Comparison of ENCODE assay signal across 8 cellular contexts in the genomic region with DNA sequence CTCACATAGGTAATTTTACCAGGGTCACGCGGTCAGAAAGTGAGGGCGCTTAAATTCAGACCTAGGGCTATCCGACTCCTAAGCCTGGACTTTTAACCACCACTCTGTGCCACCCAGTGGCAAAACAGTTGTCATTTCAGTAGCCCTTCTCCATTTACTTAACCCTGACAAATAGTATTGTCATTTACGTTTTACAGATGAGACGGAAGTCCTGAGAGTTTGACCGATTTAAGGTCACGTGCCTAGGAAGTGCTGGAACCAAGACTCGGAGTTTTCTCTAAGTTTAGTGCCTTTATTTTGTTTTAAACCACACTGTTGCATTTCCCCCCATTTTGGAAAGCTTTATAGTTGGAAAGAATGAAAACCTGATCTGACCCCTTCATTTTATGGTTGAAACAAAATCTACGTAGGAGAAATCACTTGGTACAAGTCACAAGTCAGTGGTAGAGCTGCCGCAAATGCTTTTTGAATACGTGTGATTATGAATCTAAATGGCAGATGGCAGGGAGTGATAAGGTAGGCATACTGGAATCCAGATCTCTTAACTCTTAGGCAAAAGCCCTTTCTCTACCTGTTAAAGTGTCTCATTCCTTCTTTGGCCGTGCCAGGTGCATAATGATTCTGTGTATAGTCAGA. TPM values are rescaled to one million over a fixed set of nuclear protein-coding genes. Genes with fewer than 3 reads are reported as not detected.
DNase-seq lines count a peak whose midpoint lies in the region; ATAC-seq, FAIRE-seq and TF ChIP-seq lines count a peak whose summit lies in the region.

No MANE protein-coding gene starts in this region.

- no peak for FAIRE-seq in keratinocyte (lab: Jason Lieb, UNC)

- DNase-seq in BJ (ENCODE audit: low read depth), result no peak
- no peak for DNase-seq in NT2/D1 (ENCODE audit: low read depth, low spot score)
- no peak for DNase-seq in keratinocyte (ENCODE audit: low read depth, low spot score)
- DNase-seq in stimulated activated naive B cell treated with anti-CD40 and anti-IgM and Interleukin-4, amounts not matched to agents 10 μg/mL and 1 μg/mL and 100 μg/mL, for 72 hours, result peak; percentile 31
- DNase-seq in hippocampal formation (lab: John Stamatoyannopoulos, UW), result no peak

- H3K4me3 ChIP-seq in BJ (ENCODE audit: low read depth, low read length) (peak overlapping the region; percentile 71), NT2/D1 (ENCODE audit: insufficient read length, low read depth) (peak overlapping the region; percentile 89), keratinocyte (ENCODE audit: control insufficient read depth in 2 of 3, extremely low read depth in 1 of 3, insufficient read depth in 2 of 3, low read depth in 1 of 3, low read length in 3 of 3) (peak overlapping the region; percentile 81 to 100 (median 90))

- CTCF ChIA-PET in BJ (lab: Yijun Ruan, JAX), result interaction anchor here (0.6 to 2.0 kb wide), 7 partner anchors 12 to 355 kb away, joined by 3 to 8 read pairs (median 6); no protein-coding TSS in a partner anchor

- no peaks in the 10 kb centered on the region for H3K9me3 Mint-ChIP-seq in brain
- H3K9me3 Mint-ChIP-seq in stimulated activated naive B cell treated with anti-CD40 and anti-IgM and Interleukin-4, amounts not matched to agents 10 μg/mL and 1 μg/mL and 100 μg/mL, for 72 hours, result no peaks in the 10 kb centered on the region

- peak overlapping the region; percentile 98 for H2AFZ ChIP-seq in keratinocyte (ENCODE audit: control insufficient read depth, low read length)

- peak overlapping the region; percentile 91 for H3K27ac ChIP-seq in keratinocyte (ENCODE audit: control insufficient read depth, insufficient read depth, low read length)

- H3K36me3 ChIP-seq in BJ (ENCODE audit: control insufficient read depth, insufficient read depth, low read length) (no peaks in the 10 kb centered on the region), NT2/D1 (ENCODE audit: insufficient read depth, insufficient read length, low read length) (peaks cover 53% of the 10 kb centered on the region), keratinocyte (ENCODE audit: control insufficient read depth in 2 of 2, extremely low read depth in 1 of 2, insufficient read depth in 2 of 2, low read length in 2 of 2) (peaks cover 1 to 8% of the 10 kb centered on the region in 2 experiments)

- H3K27me3 Mint-ChIP-seq in brain, result peaks cover 10% of the 10 kb centered on the region
- no peaks in the 10 kb centered on the region for H3K27me3 Mint-ChIP-seq in stimulated activated naive B cell treated with anti-CD40 and anti-IgM and Interleukin-4, amounts not matched to agents 10 μg/mL and 1 μg/mL and 100 μg/mL, for 72 hours

- peak overlapping the region; percentile 92 to 99 (median 98) for H3K27ac Mint-ChIP-seq in brain
- peak overlapping the region; percentile 100 for H3K27ac Mint-ChIP-seq in stimulated activated naive B cell treated with anti-CD40 and anti-IgM and Interleukin-4, amounts not matched to agents 10 μg/mL and 1 μg/mL and 100 μg/mL, for 72 hours

- H3K4me2 ChIP-seq in keratinocyte (ENCODE audit: control insufficient read depth, extremely low read depth, insufficient read depth, low read depth, low read length), result peak overlapping the region; percentile 100

- H3K9me3 ChIP-seq in NT2/D1 (ENCODE audit: insufficient read depth, low read length) (no peaks in the 10 kb centered on the region), keratinocyte (ENCODE audit: control insufficient read depth, low read depth, low read length) (no peaks in the 10 kb centered on the region)

- H3K27me3 ChIP-seq in BJ (ENCODE audit: control insufficient read depth, insufficient read depth, low read length), result no peaks in the 10 kb centered on the region
- H3K27me3 ChIP-seq in NT2/D1 (ENCODE audit: insufficient read depth, insufficient read length), result no peaks in the 10 kb centered on the region
- no peaks in the 10 kb centered on the region for H3K27me3 ChIP-seq in keratinocyte (ENCODE audit: control insufficient read depth, extremely low read depth, insufficient read depth, low read length)

- H3K4me1 Mint-ChIP-seq in brain, result peaks cover 53% of the 10 kb centered on the region
- peaks cover 22 to 41% of the 10 kb centered on the region in 2 donors for H3K4me1 Mint-ChIP-seq in stimulated activated naive B cell treated with anti-CD40 and anti-IgM and Interleukin-4, amounts not matched to agents 10 μg/mL and 1 μg/mL and 100 μg/mL, for 72 hours

- H4K20me1 ChIP-seq in keratinocyte (ENCODE audit: control insufficient read depth, extremely low read depth, insufficient read depth, low read length), result no peaks in the 10 kb centered on the region

- peak overlapping the region; percentile 88 to 99 (median 94) for H3K4me3 Mint-ChIP-seq in brain
- H3K4me3 Mint-ChIP-seq in stimulated activated naive B cell treated with anti-CD40 and anti-IgM and Interleukin-4, amounts not matched to agents 10 μg/mL and 1 μg/mL and 100 μg/mL, for 72 hours, result peak overlapping the region; percentile 98 to 99

- POLR2A ChIA-PET in BJ (lab: Charles Lee), result no interaction called here

- H3K9ac ChIP-seq in NT2/D1 (ENCODE audit: insufficient read length, low read depth) (peak overlapping the region; percentile 94), keratinocyte (ENCODE audit: control insufficient read depth, extremely low read depth, insufficient read depth, low read length) (peak overlapping the region; percentile 93)

- peaks cover 82% of the 10 kb centered on the region for H3K79me2 ChIP-seq in keratinocyte (ENCODE audit: control insufficient read depth, insufficient read depth, low read length)

- H3K4me1 ChIP-seq in NT2/D1 (ENCODE audit: insufficient read depth, insufficient read length) (no peaks in the 10 kb centered on the region), keratinocyte (ENCODE audit: control insufficient read depth, extremely low read depth, insufficient read depth, low read length) (peaks cover 16% of the 10 kb centered on the region)

- peaks cover 14% of the 10 kb centered on the region for H3K36me3 Mint-ChIP-seq in brain
- H3K36me3 Mint-ChIP-seq in stimulated activated naive B cell treated with anti-CD40 and anti-IgM and Interleukin-4, amounts not matched to agents 10 μg/mL and 1 μg/mL and 100 μg/mL, for 72 hours, result peaks cover 11 to 25% of the 10 kb centered on the region in 2 donors

- no peaks in the 10 kb centered on the region for H3K9me1 ChIP-seq in keratinocyte (ENCODE audit: control insufficient read depth, extremely low read depth, insufficient read depth, low read length)

- ATAC-seq in GM18861 (IDR thresholded peaks at IDR 0.05; ENCODE audit: unreplicated experiment), result peak; percentile 48
- peak; percentile 21 for ATAC-seq in HG03045 (IDR thresholded peaks at IDR 0.05; ENCODE audit: unreplicated experiment)
- peak; percentile 73 to 77 for ATAC-seq in stimulated activated naive B cell treated with anti-CD40 and anti-IgM and Interleukin-4, amounts not matched to agents 10 μg/mL and 1 μg/mL and 100 μg/mL, for 72 hours (replicated peaks)

- dilution Hi-C loops in keratinocyte (cut with MboI; ENCODE audit: extremely low pct_ligation_motif_present, low sequenced_read_pairs), result no loop called here

- no peak for TF ChIP-seq CTCF in BJ (IDR thresholded peaks at IDR 0.05; ENCODE audit: insufficient read depth, low read depth, low read length)
- no peak for TF ChIP-seq CTCF in brain (conservative IDR thresholded peaks at IDR 0.05)
- TF ChIP-seq CTCF in keratinocyte (optimal IDR thresholded peaks at IDR 0.05 in 1 of 3, IDR thresholded peaks at IDR 0.05 in 1 of 3, conservative IDR thresholded peaks at IDR 0.05 in 1 of 3; ENCODE audit: extremely low read depth in 1 of 3, insufficient read depth in 2 of 3, low read length in 3 of 3), result no peak

RNA-seq across cellular contexts. Expression of gene MRRF, which starts 0.7 kb away (rescaled TPM):
- polyA plus RNA-seq in BJ (2011; rRNA removed) (35.1 and 51.2 TPM in 2 replicates), brain (ENCODE audit: insufficient read depth, low read depth, low replicate concordance) (20.4 TPM), keratinocyte (62.9 to 82.6 TPM (median 72.6 TPM) in 3 replicates)
- 17.5 and 21.2 TPM in 2 replicates for polyA minus RNA-seq in BJ (2011; rRNA and poly(A)+ RNA removed)
- 106 TPM for polyA plus RNA-seq in keratinocyte (2011; ENCODE audit: low read depth)
- 51.6 and 84.0 TPM in 2 replicates for polyA plus RNA-seq in keratinocyte (2011; cell fraction: cytosol; rRNA removed)
- 81.9 and 83.9 TPM in 2 replicates for polyA plus RNA-seq in keratinocyte (2011; cell fraction: nucleus; rRNA removed)
- 37.0 and 37.1 TPM in 2 replicates for polyA plus RNA-seq in keratinocyte (2012; ENCODE audit: low replicate concordance)
- 35.5 to 74.4 TPM (median 62.7 TPM) in 3 replicates for polyA minus RNA-seq in keratinocyte
- polyA minus RNA-seq in keratinocyte (2011; cell fraction: cytosol; rRNA and poly(A)+ RNA removed), result 19.4 TPM
- 24.9 and 46.8 TPM in 2 replicates for polyA minus RNA-seq in keratinocyte (2011; cell fraction: nucleus; rRNA and poly(A)+ RNA removed)

RNA-seq across cellular contexts. Expression of gene RBM18, which starts 0.7 kb away (rescaled TPM):
- 14.7 and 29.3 TPM in 2 replicates for polyA plus RNA-seq in BJ (2011; rRNA removed)
- polyA minus RNA-seq in BJ (2011; rRNA and poly(A)+ RNA removed), result 8.2 and 9.9 TPM in 2 replicates
- polyA plus RNA-seq in brain (ENCODE audit: insufficient read depth, low read depth, low replicate concordance), result 25.6 TPM
- polyA plus RNA-seq in keratinocyte, result 22.4 to 43.4 TPM (median 27.1 TPM) in 3 replicates
- polyA plus RNA-seq in keratinocyte (2011; ENCODE audit: low read depth), result 25.1 TPM
- 23.1 and 43.3 TPM in 2 replicates for polyA plus RNA-seq in keratinocyte (2011; cell fraction: cytosol; rRNA removed)
- polyA plus RNA-seq in keratinocyte (2011; cell fraction: nucleus; rRNA removed), result 11.5 and 17.1 TPM in 2 replicates
- 14.3 and 20.0 TPM in 2 replicates for polyA plus RNA-seq in keratinocyte (2012; ENCODE audit: low replicate concordance)
- 5.1 to 20.1 TPM (median 12.9 TPM) in 3 replicates for polyA minus RNA-seq in keratinocyte
- polyA minus RNA-seq in keratinocyte (2011; cell fraction: cytosol; rRNA and poly(A)+ RNA removed), result 9.2 TPM
- 4.4 and 11.6 TPM in 2 replicates for polyA minus RNA-seq in keratinocyte (2011; cell fraction: nucleus; rRNA and poly(A)+ RNA removed)

RNA-seq across cellular contexts. Expression of gene LHX6, which starts 36.6 kb away (rescaled TPM):
- polyA plus RNA-seq in BJ (2011; rRNA removed), result not detected in 2 replicates
- 0.09 and 0.10 TPM in 2 replicates for polyA minus RNA-seq in BJ (2011; rRNA and poly(A)+ RNA removed)
- 2.6 TPM for polyA plus RNA-seq in brain (ENCODE audit: insufficient read depth, low read depth, low replicate concordance)
- polyA plus RNA-seq in keratinocyte, result 0.12 to 0.17 TPM (median 0.13 TPM) in 3 replicates
- not detected for polyA plus RNA-seq in keratinocyte (2011; ENCODE audit: low read depth)
- 0.17 and 0.21 TPM in 2 replicates for polyA plus RNA-seq in keratinocyte (2011; cell fraction: cytosol; rRNA removed)
- polyA plus RNA-seq in keratinocyte (2011; cell fraction: nucleus; rRNA removed), result 0.14 and 0.25 TPM in 2 replicates
- 0.06 and 0.13 TPM in 2 replicates for polyA plus RNA-seq in keratinocyte (2012; ENCODE audit: low replicate concordance)
- 0.10 TPM in 1 of 3 replicates, not detected in the others for polyA minus RNA-seq in keratinocyte
- not detected for polyA minus RNA-seq in keratinocyte (2011; cell fraction: cytosol; rRNA and poly(A)+ RNA removed)
- not detected in 2 replicates for polyA minus RNA-seq in keratinocyte (2011; cell fraction: nucleus; rRNA and poly(A)+ RNA removed)

Comparison
In these comparisons a context has a peak if more than half of its experiments do, and no peak if none do; other contexts are left out.
1. ATAC-seq: peak in every context shown above with its lines; median percentile 75 in stimulated activated naive B cell treated with anti-CD40 and anti-IgM and Interleukin-4, amounts not matched to agents 10 μg/mL and 1 μg/mL and 100 μg/mL, for 72 hours; 48 in GM18861; 21 in HG03045.